In genomic region chr1:149885364-149886111, GRCh38 we compare ENCODE assay signal across 8 cellular contexts. TPM values are rescaled to one million over a fixed set of nuclear protein-coding genes. Genes with fewer than 3 reads are reported as not detected.
DNase-seq lines count a peak whose midpoint lies in the region; ATAC-seq and TF ChIP-seq lines count a peak whose summit lies in the region.

No MANE protein-coding gene starts in this region.

- TF ChIP-seq RAD21 in SK-N-SH (IDR thresholded peaks at IDR 0.05; ENCODE audit: low read length): no peak

- no peak overlapping the region for H3K27ac Mint-ChIP-seq in activated naive CD8-positive, alpha-beta T cell treated with anti-CD3 and anti-CD28 coated beads, Interleukin-2, amount 50 U/mL, for 24 hours

- H3K4me1 ChIP-seq in SK-N-SH (ENCODE audit: control insufficient read depth in 1 of 2, insufficient read depth in 2 of 2, low read depth in 1 of 2, low read length in 1 of 2) (peaks cover 8 to 19% of the 10 kb centered on the region in 2 experiments; a peak in 3 of 4 replicates), ovary (ENCODE audit: insufficient read depth) (peaks cover 2% of the 10 kb centered on the region), transverse colon (peaks cover 0 to 25% (median 13%) of the 10 kb centered on the region in 4 donors)

- TF ChIP-seq POLR2A in ovary (IDR thresholded peaks at IDR 0.05) (peak; percentile 60), transverse colon (IDR thresholded peaks at IDR 0.05) (peak; percentile 52)

- peaks cover 3% of the 10 kb centered on the region for H3K36me3 Mint-ChIP-seq in activated naive CD8-positive, alpha-beta T cell treated with anti-CD3 and anti-CD28 coated beads, Interleukin-2, amount 50 U/mL, for 24 hours (ENCODE audit: low read depth)

- H3K4me2 ChIP-seq in SK-N-SH: peak overlapping the region; percentile 72

- H3K27ac ChIP-seq in SK-N-SH (ENCODE audit: low read depth in 2 of 2, low read length in 1 of 2): peak overlapping the region; percentile 97 to 98
- peak overlapping the region; percentile 73 to 99 for H3K27ac ChIP-seq in ovary
- peak overlapping the region; percentile 97 to 100 (median 98) for H3K27ac ChIP-seq in transverse colon

- DNase-seq in G401 (ENCODE audit: low spot score): peak; percentile 94
- DNase-seq in NCI-H1105 (lab: John Stamatoyannopoulos, UW): peak; percentile 80
- DNase-seq in SK-N-SH: peak; percentile 54
- DNase-seq in activated naive CD8-positive, alpha-beta T cell treated with anti-CD3 and anti-CD28 coated beads, Interleukin-2, amount 50 U/mL, for 24 hours: peak; percentile 76
- DNase-seq in Right ventricle myocardium inferior (ENCODE audit: missing footprints): peak; percentile 95
- peak; percentile 83 to 89 (median 85) for DNase-seq in ovary
- peak; percentile 86 for DNase-seq in transverse colon

- H3K9me3 ChIP-seq in SK-N-SH: no peaks in the 10 kb centered on the region
- no peaks in the 10 kb centered on the region for H3K9me3 ChIP-seq in ovary
- no peaks in the 10 kb centered on the region for H3K9me3 ChIP-seq in transverse colon

- peaks cover 43% of the 10 kb centered on the region for H3F3A ChIP-seq in SK-N-SH (replicated peaks; ENCODE audit: insufficient read depth)

- H2AFZ ChIP-seq in SK-N-SH (ENCODE audit: low read depth): peak overlapping the region; percentile 31; the same call in 1 of the 2 replicates

- CTCF ChIA-PET in SK-N-SH (lab: Yijun Ruan, JAX): no interaction called here

- no peaks in the 10 kb centered on the region for H3K36me3 ChIP-seq in SK-N-SH (replicated peaks in 1 of 2; ENCODE audit: control insufficient read depth in 1 of 2, insufficient read depth in 2 of 2, low read length in 1 of 2)
- no peaks in the 10 kb centered on the region for H3K36me3 ChIP-seq in ovary
- no peaks in the 10 kb centered on the region for H3K36me3 ChIP-seq in transverse colon

- H3K9me3 Mint-ChIP-seq in activated naive CD8-positive, alpha-beta T cell treated with anti-CD3 and anti-CD28 coated beads, Interleukin-2, amount 50 U/mL, for 24 hours: no peaks in the 10 kb centered on the region

- no peaks in the 10 kb centered on the region for H3K27me3 ChIP-seq in SK-N-SH (ENCODE audit: insufficient read depth)
- H3K27me3 ChIP-seq in ovary: no peaks in the 10 kb centered on the region
- H3K27me3 ChIP-seq in transverse colon: no peaks in the 10 kb centered on the region

- H3K4me3 Mint-ChIP-seq in activated naive CD8-positive, alpha-beta T cell treated with anti-CD3 and anti-CD28 coated beads, Interleukin-2, amount 50 U/mL, for 24 hours: no peak overlapping the region

- H4K20me1 ChIP-seq in SK-N-SH (ENCODE audit: insufficient read depth): peaks cover 20% of the 10 kb centered on the region; the same call in 1 of the 2 replicates

- intact Hi-C loops in Right ventricle myocardium inferior (cut with DNase I): no loop called here
- intact Hi-C loops in ovary (cut with DNase I): no loop called here
- intact Hi-C loops in transverse colon (cut with DNase I; ENCODE audit: low total_unique reads): no loop called here

- 2% methylated on average over 30 of the region's 36 CpGs for WGBS in SK-N-SH (ENCODE audit: low lambda C conversion rate)
- 0% methylated on average over 36 of the region's 36 CpGs for WGBS in ovary, 3 donors
- 0% methylated on average over 15 to 36 of the region's 36 CpGs for WGBS in transverse colon (ENCODE audit: low coverage in 1 of 2), 2 donors

- peak; percentile 13 for ATAC-seq in activated naive CD8-positive, alpha-beta T cell treated with anti-CD3 and anti-CD28 coated beads, Interleukin-2, amount 50 U/mL, for 24 hours
- ATAC-seq in Right ventricle myocardium inferior: peak; percentile 67
- no peak for ATAC-seq in GM21526 (IDR thresholded peaks at IDR 0.05; ENCODE audit: low FRiP score, unreplicated experiment)

- peaks cover 12% of the 10 kb centered on the region for H3K4me1 Mint-ChIP-seq in activated naive CD8-positive, alpha-beta T cell treated with anti-CD3 and anti-CD28 coated beads, Interleukin-2, amount 50 U/mL, for 24 hours

- peaks cover 30% of the 10 kb centered on the region for H3K79me2 ChIP-seq in SK-N-SH (ENCODE audit: insufficient read depth)

- no peaks in the 10 kb centered on the region for H3K9me2 ChIP-seq in SK-N-SH

- no peaks in the 10 kb centered on the region for H3K27me3 Mint-ChIP-seq in activated naive CD8-positive, alpha-beta T cell treated with anti-CD3 and anti-CD28 coated beads, Interleukin-2, amount 50 U/mL, for 24 hours

- H3K4me3 ChIP-seq in SK-N-SH (ENCODE audit: low read depth in 2 of 2, low read length in 1 of 2) (peak overlapping the region; percentile 73 to 88), ovary (peak overlapping the region; percentile 80), transverse colon (peak overlapping the region; percentile 61 to 81 (median 66))

- TF ChIP-seq EP300 in SK-N-SH (IDR thresholded peaks at IDR 0.05; ENCODE audit: borderline replicate concordance in 1 of 2, low read depth in 1 of 2, low read length in 1 of 2) (0 out of 4 replicates have a peak, but pooled peaks of 1 of the 2 experiments have one; percentile 11), ovary (IDR thresholded peaks at IDR 0.05) (no peak), transverse colon (IDR thresholded peaks at IDR 0.05; ENCODE audit: low read depth) (no peak)

- no peak; the same call in 1 of the 2 replicates for TF ChIP-seq CTCF in SK-N-SH (IDR thresholded peaks at IDR 0.05)
- no peak for TF ChIP-seq CTCF in ovary (IDR thresholded peaks at IDR 0.05)
- TF ChIP-seq CTCF in transverse colon (IDR thresholded peaks at IDR 0.05): peak in 3 of 5 experiments; percentile 7 to 19 (median 12)

- POLR2A ChIA-PET in SK-N-SH (lab: Yijun Ruan, JAX): interaction anchor here (0.6 to 4.4 kb wide), 9 partner anchors 14 to 301 kb away, joined by 3 to 34 read pairs (median 13); partner anchors contain the start of genes BOLA1, PLEKHO1 and SF3B4

- peak overlapping the region; percentile 95 for H3K9ac ChIP-seq in SK-N-SH

- in situ Hi-C loops in G401 (cut with HindIII; ENCODE audit: low sequenced_read_pairs): loop anchor here (25.0 kb wide), 1 partner anchor 177 kb away; the partner anchor contains the start of gene VPS45
- in situ Hi-C loops in transverse colon (cut with MboI; ENCODE audit: low pct_ligation_motif_present in 1 of 4, low pct_unique_long_range_greater_than_20kb in 1 of 4, low sequenced_read_pairs in 3 of 4): no loop called here

TF ChIP-seq in SK-N-SH, 30 proteins besides CTCF, POLR2A, EP300 and RAD21 (continues in another document):
- no peak for TF ChIP-seq FOXM1 (IDR thresholded peaks at IDR 0.05; ENCODE audit: low read depth)
- no peak for TF ChIP-seq SMC3 (IDR thresholded peaks at IDR 0.05; ENCODE audit: low read depth, low read length)
- TF ChIP-seq TCF12 (IDR thresholded peaks at IDR 0.05): peak; percentile 25; the same call in 1 of the 2 replicates
- no peak; the same call in 1 of the 2 replicates for TF ChIP-seq MXI1 (IDR thresholded peaks at IDR 0.05; ENCODE audit: low read depth, low read length)
- TF ChIP-seq MEF2A (IDR thresholded peaks at IDR 0.05; ENCODE audit: borderline replicate concordance, low read depth): no peak
- no peak for TF ChIP-seq TEAD4 (IDR thresholded peaks at IDR 0.05; ENCODE audit: borderline replicate concordance, insufficient read depth)
- peak; percentile 67; the same call in 1 of the 2 replicates for TF ChIP-seq SIN3A (IDR thresholded peaks at IDR 0.05; ENCODE audit: borderline replicate concordance, low read depth, low read length)
- TF ChIP-seq FOSL2 (IDR thresholded peaks at IDR 0.05; ENCODE audit: borderline replicate concordance, low read depth): no peak
- no peak for TF ChIP-seq USF2 (IDR thresholded peaks at IDR 0.05; ENCODE audit: borderline replicate concordance, low read depth, low read length)
- peak; percentile 51 for TF ChIP-seq NRF1 (IDR thresholded peaks at IDR 0.05; ENCODE audit: low read depth, low read length)
- TF ChIP-seq TAF1 (IDR thresholded peaks at IDR 0.05; ENCODE audit: borderline replicate concordance, low read depth, low read length): peak; percentile 53; the same call in 1 of the 2 replicates

RNA-seq across cellular contexts. Expression of gene BOLA1, which starts 13.8 kb away (rescaled TPM):
- total RNA-seq in G401 (2014; rRNA removed; shearing (Covaris generic)): 2.0 TPM in 1 of 2 replicates, not detected in the other
- polyA plus RNA-seq in SK-N-SH (2012; rRNA removed) (19.9 and 24.6 TPM in 2 replicates), ovary (10 to 100 TPM; 13.6 to 30.1 TPM)
- polyA plus RNA-seq in SK-N-SH (2012; cell fraction: cytosol; rRNA removed): 15.0 and 19.3 TPM in 2 replicates
- polyA plus RNA-seq in SK-N-SH (2012; cell fraction: nucleus; rRNA removed): 25.0 and 36.1 TPM in 2 replicates
- total RNA-seq in Right ventricle myocardium inferior (15.3 TPM), ovary (10 to 100 TPM; 11.6 to 36.5 (median 16.1) TPM), transverse colon (10 to 100 TPM in 3 of 4 donors, 1 to 10 TPM in 1; 7.4 to 61.0 (median 31.5) TPM)

RNA-seq across cellular contexts. Expression of gene SV2A, which starts 32.1 kb away (rescaled TPM):
- 26.9 and 36.8 TPM in 2 replicates for total RNA-seq in G401 (2014; rRNA removed; shearing (Covaris generic))
- polyA plus RNA-seq in SK-N-SH (2012; rRNA removed) (22.7 and 27.6 TPM in 2 replicates), ovary (1 to 10 TPM; 3.2 to 7.9 TPM)
- polyA plus RNA-seq in SK-N-SH (2012; cell fraction: cytosol; rRNA removed): 13.9 and 19.5 TPM in 2 replicates
- 30.3 and 31.6 TPM in 2 replicates for polyA plus RNA-seq in SK-N-SH (2012; cell fraction: nucleus; rRNA removed)
- total RNA-seq in Right ventricle myocardium inferior (0.51 TPM), ovary (1 to 10 TPM; 1.2 to 7.7 (median 3.2) TPM), transverse colon (1 to 10 TPM in 3 of 4 donors, under 1 TPM in 1; 0.40 to 2.5 (median 1.5) TPM)

RNA-seq across cellular contexts. Expression of gene SF3B4, which starts 42.1 kb away (rescaled TPM):
- total RNA-seq in G401 (2014; rRNA removed; shearing (Covaris generic)): 20.3 and 23.3 TPM in 2 replicates
- polyA plus RNA-seq in SK-N-SH (2012; rRNA removed) (42.4 and 54.3 TPM in 2 replicates), ovary (10 to 100 TPM; 35.8 to 91.4 TPM)
- 42.6 and 50.4 TPM in 2 replicates for polyA plus RNA-seq in SK-N-SH (2012; cell fraction: cytosol; rRNA removed)
- polyA plus RNA-seq in SK-N-SH (2012; cell fraction: nucleus; rRNA removed): 28.0 and 48.4 TPM in 2 replicates
- total RNA-seq in Right ventricle myocardium inferior (24.8 TPM), ovary (10 to 100 TPM in 5 of 7 donors, 1 to 10 TPM in 2; 9.2 to 70.2 (median 57.8) TPM), transverse colon (10 to 100 TPM; 32.4 to 78.6 (median 46.2) TPM)

RNA-seq across cellular contexts. Expression of gene MTMR11, which starts 51.1 kb away (rescaled TPM):
- total RNA-seq in G401 (2014; rRNA removed; shearing (Covaris generic)): 7.8 and 8.4 TPM in 2 replicates
- polyA plus RNA-seq in SK-N-SH (2012; rRNA removed): 9.4 and 12.4 TPM in 2 replicates
- 3.8 and 5.1 TPM in 2 replicates for polyA plus RNA-seq in SK-N-SH (2012; cell fraction: cytosol; rRNA removed)
- 43.1 and 63.4 TPM in 2 replicates for polyA plus RNA-seq in SK-N-SH (2012; cell fraction: nucleus; rRNA removed)
- 3.5 TPM for total RNA-seq in Right ventricle myocardium inferior
- 10 to 100 TPM; 20.2 to 51.5 (median 34.6) TPM for total RNA-seq in ovary
- polyA plus RNA-seq in ovary: 10 to 100 TPM; 19.1 to 33.0 TPM
- 100 to 1,000 TPM; 284 to 483 (median 296) TPM for total RNA-seq in transverse colon

Comparison
In these comparisons a context has a peak if more than half of its experiments do, and no peak if none do; other contexts are left out.
1. CTCF ChIP-seq: peak in transverse colon (3 of 5); none in SK-N-SH (single experiment) and ovary (0 of 3).
2. Peak in every context shown above with its lines, with median percentiles within 50 percentile points of each other: DNase-seq, H3K27ac ChIP-seq and H3K4me3 ChIP-seq.